8 cellular contexts compared by ENCODE assay signal in genomic region chrX:118495061-118495921, GRCh38. TPM values are rescaled to one million over a fixed set of nuclear protein-coding genes. Genes with fewer than 3 reads are reported as not detected.
DNase-seq lines count a peak whose midpoint lies in the region; TF ChIP-seq lines count a peak whose summit lies in the region.

Gene DOCK11, plus strand, starts transcription at chrX:118495815. Its CDS starts 157 bp downstream, at chrX:118495972.

- H3K9me3 ChIP-seq in hepatocyte (ENCODE audit: low read depth), result no peaks in the 10 kb centered on the region
- H3K9me3 ChIP-seq in uterus, result no peaks in the 10 kb centered on the region

- H3K27ac ChIP-seq in angular gyrus (ENCODE audit: low read depth, low read length), result peak within 1 kb of the TSS; percentile 73
- H3K27ac ChIP-seq in hepatocyte, result no peak within 1 kb of the TSS
- peak within 1 kb of the TSS; percentile 80 for H3K27ac ChIP-seq in rectal smooth muscle tissue (ENCODE audit: low read depth, low read length)
- H3K27ac ChIP-seq in uterus, result peak within 1 kb of the TSS; percentile 79 to 87

- peak within 1 kb of the TSS; percentile 96 for H3K4me3 Mint-ChIP-seq in HFFc6

- H3K79me2 ChIP-seq in hepatocyte, result no peaks in the 10 kb centered on the region

- H3K27ac Mint-ChIP-seq in HFFc6, result peak within 1 kb of the TSS; percentile 83

- no peaks in the 10 kb centered on the region for H3K9me2 ChIP-seq in hepatocyte (replicated peaks; ENCODE audit: insufficient read depth)

- TF ChIP-seq CTCF in GM12864 (IDR thresholded peaks at IDR 0.05; ENCODE audit: low read depth, low read length, missing control alignments), result no peak
- no peak for TF ChIP-seq CTCF in HFFc6 (IDR thresholded peaks at IDR 0.05)
- no peak for TF ChIP-seq CTCF in hepatocyte (IDR thresholded peaks at IDR 0.05; ENCODE audit: poor library complexity)
- no peak for TF ChIP-seq CTCF in uterus (IDR thresholded peaks at IDR 0.05)

- H3K4me1 ChIP-seq in hepatocyte (ENCODE audit: insufficient read depth) (peaks cover 4% of the 10 kb centered on the region), rectal smooth muscle tissue (ENCODE audit: control insufficient read depth, insufficient read depth, low read length) (peaks cover 2% of the 10 kb centered on the region), uterus (no peaks in the 10 kb centered on the region)

- H3K27me3 ChIP-seq in hepatocyte (no peaks in the 10 kb centered on the region), rectal smooth muscle tissue (ENCODE audit: control insufficient read depth, insufficient read depth, low read length) (no peaks in the 10 kb centered on the region), uterus (no peaks in the 10 kb centered on the region)

- H3K4me2 ChIP-seq in hepatocyte, result peak within 1 kb of the TSS; percentile 88

- no peaks in the 10 kb centered on the region for H4K20me1 ChIP-seq in hepatocyte (ENCODE audit: insufficient read depth, poor library complexity, severe bottlenecking)

- peak within 1 kb of the TSS; percentile 89 for H3K4me3 ChIP-seq in GM12864 (ENCODE audit: low read depth, low read length)
- peak within 1 kb of the TSS; percentile 58 for H3K4me3 ChIP-seq in hepatocyte
- peak within 1 kb of the TSS; percentile 64 for H3K4me3 ChIP-seq in rectal smooth muscle tissue (ENCODE audit: low read length)
- peak within 1 kb of the TSS; percentile 42 to 75 for H3K4me3 ChIP-seq in uterus

- H3K4me1 Mint-ChIP-seq in HFFc6 (ENCODE audit: low read depth), result peaks cover 13% of the 10 kb centered on the region

- TF ChIP-seq POLR2A in uterus (IDR thresholded peaks at IDR 0.05), result peak; percentile 48 to 58

- peaks cover 3% of the 10 kb centered on the region; the same call in 1 of the 2 replicates for H3K27me3 Mint-ChIP-seq in HFFc6 (ENCODE audit: insufficient read depth)

- H3K9ac ChIP-seq in rectal smooth muscle tissue (ENCODE audit: low read length), result peak within 1 kb of the TSS; percentile 34

- no peaks in the 10 kb centered on the region for H3K36me3 Mint-ChIP-seq in HFFc6 (ENCODE audit: low read depth)

- H3K36me3 ChIP-seq in hepatocyte (replicated peaks; ENCODE audit: insufficient read depth, low read depth) (no peaks in the 10 kb centered on the region), rectal smooth muscle tissue (ENCODE audit: control insufficient read depth, insufficient read depth, low read length) (no peaks in the 10 kb centered on the region), uterus (no peaks in the 10 kb centered on the region)

- peak within 1 kb of the TSS; percentile 63 for H2AFZ ChIP-seq in hepatocyte

- H3K9me3 Mint-ChIP-seq in HFFc6, result no peaks in the 10 kb centered on the region

- intact Hi-C loops in T-helper 2 cell treated with Interferon-gamma antibody and Interleukin-4, amounts not matched to agents 100 ng/mL and 5 ng/mL, for 36 hours (cut with micrococcal nuclease), result loop anchor here (1.0 to 10.0 kb wide), 3 partner anchors 36 to 740 kb away; partner anchors contain the start of gene PGRMC1
- intact Hi-C loops in uterus (cut with DNase I; ENCODE audit: low total_unique reads), result no loop called here

- DNase-seq in GM12864 (ENCODE audit: low read depth), result peak; percentile 67
- peak; percentile 65 for DNase-seq in HFFc6
- peak; percentile 2 for DNase-seq in NCI-H1048 (lab: John Stamatoyannopoulos, UW)
- DNase-seq in hepatocyte (ENCODE audit: low spot score), result peak; percentile 80
- DNase-seq in uterus, result peak; percentile 80 to 82

- 55% methylated on average over 33 of the region's 64 CpGs for WGBS in hepatocyte (ENCODE audit: low lambda C conversion rate, missing lambda C conversion rate)

RNA-seq across cellular contexts. Expression of gene DOCK11, which starts in this region (rescaled TPM):
- 10 to 100 TPM; 16.2 to 18.2 (median 17.7) TPM for total RNA-seq in HFFc6 (2021; fragmentation: NEBNext Ultra II Directional; extraction: Animal tissue kit (Norgen Biotek cat#: 25700))
- total RNA-seq in T-helper 2 cell treated with Interferon-gamma antibody and Interleukin-4, amounts not matched to agents 100 ng/mL and 5 ng/mL, for 36 hours, result 66.7 and 73.4 TPM in 2 replicates
- total RNA-seq in hepatocyte (8.3 and 9.8 TPM in 2 replicates), uterus (10 to 100 TPM; 13.1 to 33.1 (median 25.4) TPM)
- 7.6 and 8.1 TPM in 2 replicates for polyA plus RNA-seq in hepatocyte

Comparison
In these comparisons a context has a peak if more than half of its experiments do, and no peak if none do; other contexts are left out.
1. DNase-seq: peak in every context shown above with its lines; median percentile 81 in uterus; 80 in hepatocyte; 67 in GM12864; 65 in HFFc6; 2 in NCI-H1048.